ENCODE assay signal across 1 cellular context in the genomic region with DNA sequence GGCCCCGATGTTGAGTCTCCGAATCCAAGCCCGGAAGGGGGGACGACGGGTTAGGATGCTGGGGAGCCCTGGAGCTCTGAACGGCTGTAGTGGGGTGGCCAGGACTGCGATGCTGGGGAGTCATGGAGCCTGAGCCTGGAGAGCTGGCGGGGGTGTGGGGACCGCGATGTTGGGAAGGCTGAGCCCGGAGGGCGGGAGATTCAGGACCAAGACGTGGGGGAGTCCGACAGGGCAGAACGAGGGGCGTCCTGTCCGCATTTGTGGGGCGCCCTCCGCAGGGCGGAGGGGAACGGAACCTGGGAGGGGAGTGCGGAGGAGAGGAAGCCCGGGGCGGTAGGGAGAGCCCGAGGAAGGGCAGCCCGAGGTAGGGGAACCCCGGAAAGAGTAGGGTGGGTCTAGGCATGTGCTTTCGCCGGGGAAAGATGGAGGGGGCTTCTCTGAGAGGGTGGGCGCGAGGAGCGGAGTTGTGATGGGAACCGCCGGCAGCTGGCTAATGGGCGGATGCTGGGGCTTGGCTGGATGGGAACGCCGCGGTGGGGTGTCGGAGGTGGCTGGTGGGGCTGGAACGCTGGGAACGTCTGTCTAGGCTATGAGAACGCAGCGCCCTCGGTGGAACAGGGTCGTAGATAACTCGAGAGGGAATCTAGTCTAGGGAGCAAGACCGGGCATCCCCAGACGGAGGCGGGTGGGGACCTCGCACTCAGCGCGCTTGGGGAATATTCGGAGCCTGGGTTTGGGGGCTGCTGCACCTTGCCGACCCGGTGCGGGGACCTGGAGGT.
TF ChIP-seq lines count a peak whose summit lies in the region.

No MANE protein-coding gene starts in this region.

TF ChIP-seq in HepG2, 621 proteins besides CTCF, POLR2A, EP300 and RAD21 (continued from another document and continues in another):
- TF ChIP-seq, protein P1, sequence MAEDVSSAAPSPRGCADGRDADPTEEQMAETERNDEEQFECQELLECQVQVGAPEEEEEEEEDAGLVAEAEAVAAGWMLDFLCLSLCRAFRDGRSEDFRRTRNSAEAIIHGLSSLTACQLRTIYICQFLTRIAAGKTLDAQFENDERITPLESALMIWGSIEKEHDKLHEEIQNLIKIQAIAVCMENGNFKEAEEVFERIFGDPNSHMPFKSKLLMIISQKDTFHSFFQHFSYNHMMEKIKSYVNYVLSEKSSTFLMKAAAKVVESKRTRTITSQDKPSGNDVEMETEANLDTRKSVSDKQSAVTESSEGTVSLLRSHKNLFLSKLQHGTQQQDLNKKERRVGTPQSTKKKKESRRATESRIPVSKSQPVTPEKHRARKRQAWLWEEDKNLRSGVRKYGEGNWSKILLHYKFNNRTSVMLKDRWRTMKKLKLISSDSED (CRISPR knock-in tag; IDR thresholded peaks at IDR 0.05): 0 out of 2 replicates have a peak, but pooled peaks have one; percentile 19
- TF ChIP-seq ZNF263 (CRISPR knock-in tag; IDR thresholded peaks at IDR 0.05): peak; percentile 10; the same call in 1 of the 2 replicates
- TF ChIP-seq HNF4A (CRISPR knock-in tag; IDR thresholded peaks at IDR 0.05): no peak
- 0 out of 2 replicates have a peak, but pooled peaks have one; percentile 8 for TF ChIP-seq ZBTB7B (CRISPR knock-in tag; IDR thresholded peaks at IDR 0.05)
- TF ChIP-seq, protein P2, sequence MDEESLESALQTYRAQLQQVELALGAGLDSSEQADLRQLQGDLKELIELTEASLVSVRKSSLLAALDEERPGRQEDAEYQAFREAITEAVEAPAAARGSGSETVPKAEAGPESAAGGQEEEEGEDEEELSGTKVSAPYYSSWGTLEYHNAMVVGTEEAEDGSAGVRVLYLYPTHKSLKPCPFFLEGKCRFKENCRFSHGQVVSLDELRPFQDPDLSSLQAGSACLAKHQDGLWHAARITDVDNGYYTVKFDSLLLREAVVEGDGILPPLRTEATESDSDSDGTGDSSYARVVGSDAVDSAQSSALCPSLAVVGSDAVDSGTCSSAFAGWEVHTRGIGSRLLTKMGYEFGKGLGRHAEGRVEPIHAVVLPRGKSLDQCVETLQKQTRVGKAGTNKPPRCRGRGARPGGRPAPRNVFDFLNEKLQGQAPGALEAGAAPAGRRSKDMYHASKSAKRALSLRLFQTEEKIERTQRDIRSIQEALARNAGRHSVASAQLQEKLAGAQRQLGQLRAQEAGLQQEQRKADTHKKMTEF (CRISPR knock-in tag; IDR thresholded peaks at IDR 0.05): peak; percentile 9; the same call in 1 of the 2 replicates
- 0 out of 2 replicates have a peak, but pooled peaks have one; percentile 31 for TF ChIP-seq ZNF333 (CRISPR knock-in tag; IDR thresholded peaks at IDR 0.05; ENCODE audit: borderline replicate concordance)
- TF ChIP-seq ZNF737 (CRISPR knock-in tag; IDR thresholded peaks at IDR 0.05; ENCODE audit: borderline replicate concordance): 0 out of 2 replicates have a peak, but pooled peaks have one; percentile 85
- no peak for TF ChIP-seq CBFB (CRISPR knock-in tag; IDR thresholded peaks at IDR 0.05)
- TF ChIP-seq ZNF761 (CRISPR knock-in tag; conservative IDR thresholded peaks at IDR 0.05): peak; percentile 40; the same call in 1 of the 2 replicates
- no peak for TF ChIP-seq NCOR1 (IDR thresholded peaks at IDR 0.05; ENCODE audit: borderline replicate concordance, low read length)
- TF ChIP-seq, protein P3, sequence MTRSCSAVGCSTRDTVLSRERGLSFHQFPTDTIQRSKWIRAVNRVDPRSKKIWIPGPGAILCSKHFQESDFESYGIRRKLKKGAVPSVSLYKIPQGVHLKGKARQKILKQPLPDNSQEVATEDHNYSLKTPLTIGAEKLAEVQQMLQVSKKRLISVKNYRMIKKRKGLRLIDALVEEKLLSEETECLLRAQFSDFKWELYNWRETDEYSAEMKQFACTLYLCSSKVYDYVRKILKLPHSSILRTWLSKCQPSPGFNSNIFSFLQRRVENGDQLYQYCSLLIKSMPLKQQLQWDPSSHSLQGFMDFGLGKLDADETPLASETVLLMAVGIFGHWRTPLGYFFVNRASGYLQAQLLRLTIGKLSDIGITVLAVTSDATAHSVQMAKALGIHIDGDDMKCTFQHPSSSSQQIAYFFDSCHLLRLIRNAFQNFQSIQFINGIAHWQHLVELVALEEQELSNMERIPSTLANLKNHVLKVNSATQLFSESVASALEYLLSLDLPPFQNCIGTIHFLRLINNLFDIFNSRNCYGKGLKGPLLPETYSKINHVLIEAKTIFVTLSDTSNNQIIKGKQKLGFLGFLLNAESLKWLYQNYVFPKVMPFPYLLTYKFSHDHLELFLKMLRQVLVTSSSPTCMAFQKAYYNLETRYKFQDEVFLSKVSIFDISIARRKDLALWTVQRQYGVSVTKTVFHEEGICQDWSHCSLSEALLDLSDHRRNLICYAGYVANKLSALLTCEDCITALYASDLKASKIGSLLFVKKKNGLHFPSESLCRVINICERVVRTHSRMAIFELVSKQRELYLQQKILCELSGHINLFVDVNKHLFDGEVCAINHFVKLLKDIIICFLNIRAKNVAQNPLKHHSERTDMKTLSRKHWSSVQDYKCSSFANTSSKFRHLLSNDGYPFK (CRISPR knock-in tag; IDR thresholded peaks at IDR 0.05; ENCODE audit: borderline replicate concordance): peak; percentile 77
- TF ChIP-seq PITX1 (CRISPR knock-in tag; IDR thresholded peaks at IDR 0.05): 0 out of 2 replicates have a peak, but pooled peaks have one; percentile 9
- 0 out of 2 replicates have a peak, but pooled peaks have one; percentile 11 for TF ChIP-seq GATAD2A (CRISPR knock-in tag; IDR thresholded peaks at IDR 0.05)
- peak; percentile 39; the same call in 1 of the 2 replicates for TF ChIP-seq ZNF747 (CRISPR knock-in tag; IDR thresholded peaks at IDR 0.05; ENCODE audit: borderline replicate concordance)
- TF ChIP-seq ZNF83 (CRISPR knock-in tag; IDR thresholded peaks at IDR 0.05; ENCODE audit: borderline replicate concordance): 0 out of 2 replicates have a peak, but pooled peaks have one; percentile 29
- TF ChIP-seq HCFC1 (IDR thresholded peaks at IDR 0.05; ENCODE audit: low read depth, low read length): no peak
- TF ChIP-seq ZNF264 (CRISPR knock-in tag; IDR thresholded peaks at IDR 0.05): no peak
- 0 out of 2 replicates have a peak, but pooled peaks have one; percentile 9 for TF ChIP-seq MYC (CRISPR knock-in tag; IDR thresholded peaks at IDR 0.05; ENCODE audit: borderline replicate concordance)
- TF ChIP-seq, protein P4, sequence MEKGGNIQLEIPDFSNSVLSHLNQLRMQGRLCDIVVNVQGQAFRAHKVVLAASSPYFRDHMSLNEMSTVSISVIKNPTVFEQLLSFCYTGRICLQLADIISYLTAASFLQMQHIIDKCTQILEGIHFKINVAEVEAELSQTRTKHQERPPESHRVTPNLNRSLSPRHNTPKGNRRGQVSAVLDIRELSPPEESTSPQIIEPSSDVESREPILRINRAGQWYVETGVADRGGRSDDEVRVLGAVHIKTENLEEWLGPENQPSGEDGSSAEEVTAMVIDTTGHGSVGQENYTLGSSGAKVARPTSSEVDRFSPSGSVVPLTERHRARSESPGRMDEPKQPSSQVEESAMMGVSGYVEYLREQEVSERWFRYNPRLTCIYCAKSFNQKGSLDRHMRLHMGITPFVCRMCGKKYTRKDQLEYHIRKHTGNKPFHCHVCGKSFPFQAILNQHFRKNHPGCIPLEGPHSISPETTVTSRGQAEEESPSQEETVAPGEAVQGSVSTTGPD (CRISPR knock-in tag; IDR thresholded peaks at IDR 0.05): no peak; the same call in 1 of the 2 replicates
- TF ChIP-seq GPN1 (CRISPR knock-in tag; IDR thresholded peaks at IDR 0.05; ENCODE audit: borderline replicate concordance): no peak
- TF ChIP-seq, protein P5, sequence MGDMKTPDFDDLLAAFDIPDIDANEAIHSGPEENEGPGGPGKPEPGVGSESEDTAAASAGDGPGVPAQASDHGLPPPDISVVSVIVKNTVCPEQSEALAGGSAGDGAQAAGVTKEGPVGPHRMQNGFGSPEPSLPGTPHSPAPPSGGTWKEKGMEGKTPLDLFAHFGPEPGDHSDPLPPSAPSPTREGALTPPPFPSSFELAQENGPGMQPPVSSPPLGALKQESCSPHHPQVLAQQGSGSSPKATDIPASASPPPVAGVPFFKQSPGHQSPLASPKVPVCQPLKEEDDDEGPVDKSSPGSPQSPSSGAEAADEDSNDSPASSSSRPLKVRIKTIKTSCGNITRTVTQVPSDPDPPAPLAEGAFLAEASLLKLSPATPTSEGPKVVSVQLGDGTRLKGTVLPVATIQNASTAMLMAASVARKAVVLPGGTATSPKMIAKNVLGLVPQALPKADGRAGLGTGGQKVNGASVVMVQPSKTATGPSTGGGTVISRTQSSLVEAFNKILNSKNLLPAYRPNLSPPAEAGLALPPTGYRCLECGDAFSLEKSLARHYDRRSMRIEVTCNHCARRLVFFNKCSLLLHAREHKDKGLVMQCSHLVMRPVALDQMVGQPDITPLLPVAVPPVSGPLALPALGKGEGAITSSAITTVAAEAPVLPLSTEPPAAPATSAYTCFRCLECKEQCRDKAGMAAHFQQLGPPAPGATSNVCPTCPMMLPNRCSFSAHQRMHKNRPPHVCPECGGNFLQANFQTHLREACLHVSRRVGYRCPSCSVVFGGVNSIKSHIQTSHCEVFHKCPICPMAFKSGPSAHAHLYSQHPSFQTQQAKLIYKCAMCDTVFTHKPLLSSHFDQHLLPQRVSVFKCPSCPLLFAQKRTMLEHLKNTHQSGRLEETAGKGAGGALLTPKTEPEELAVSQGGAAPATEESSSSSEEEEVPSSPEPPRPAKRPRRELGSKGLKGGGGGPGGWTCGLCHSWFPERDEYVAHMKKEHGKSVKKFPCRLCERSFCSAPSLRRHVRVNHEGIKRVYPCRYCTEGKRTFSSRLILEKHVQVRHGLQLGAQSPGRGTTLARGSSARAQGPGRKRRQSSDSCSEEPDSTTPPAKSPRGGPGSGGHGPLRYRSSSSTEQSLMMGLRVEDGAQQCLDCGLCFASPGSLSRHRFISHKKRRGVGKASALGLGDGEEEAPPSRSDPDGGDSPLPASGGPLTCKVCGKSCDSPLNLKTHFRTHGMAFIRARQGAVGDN (CRISPR knock-in tag; IDR thresholded peaks at IDR 0.05): peak; percentile 79
- 0 out of 2 replicates have a peak, but pooled peaks have one; percentile 55 for TF ChIP-seq NFE2L1 (CRISPR knock-in tag; IDR thresholded peaks at IDR 0.05; ENCODE audit: borderline replicate concordance)
- no peak for TF ChIP-seq SMAD3 (CRISPR knock-in tag; IDR thresholded peaks at IDR 0.05)
- no peak for TF ChIP-seq ZSCAN12 (CRISPR knock-in tag; IDR thresholded peaks at IDR 0.05)
- 0 out of 2 replicates have a peak, but pooled peaks have one; percentile 40 for TF ChIP-seq ZNF879 (CRISPR knock-in tag; IDR thresholded peaks at IDR 0.05)
- TF ChIP-seq, protein P6, sequence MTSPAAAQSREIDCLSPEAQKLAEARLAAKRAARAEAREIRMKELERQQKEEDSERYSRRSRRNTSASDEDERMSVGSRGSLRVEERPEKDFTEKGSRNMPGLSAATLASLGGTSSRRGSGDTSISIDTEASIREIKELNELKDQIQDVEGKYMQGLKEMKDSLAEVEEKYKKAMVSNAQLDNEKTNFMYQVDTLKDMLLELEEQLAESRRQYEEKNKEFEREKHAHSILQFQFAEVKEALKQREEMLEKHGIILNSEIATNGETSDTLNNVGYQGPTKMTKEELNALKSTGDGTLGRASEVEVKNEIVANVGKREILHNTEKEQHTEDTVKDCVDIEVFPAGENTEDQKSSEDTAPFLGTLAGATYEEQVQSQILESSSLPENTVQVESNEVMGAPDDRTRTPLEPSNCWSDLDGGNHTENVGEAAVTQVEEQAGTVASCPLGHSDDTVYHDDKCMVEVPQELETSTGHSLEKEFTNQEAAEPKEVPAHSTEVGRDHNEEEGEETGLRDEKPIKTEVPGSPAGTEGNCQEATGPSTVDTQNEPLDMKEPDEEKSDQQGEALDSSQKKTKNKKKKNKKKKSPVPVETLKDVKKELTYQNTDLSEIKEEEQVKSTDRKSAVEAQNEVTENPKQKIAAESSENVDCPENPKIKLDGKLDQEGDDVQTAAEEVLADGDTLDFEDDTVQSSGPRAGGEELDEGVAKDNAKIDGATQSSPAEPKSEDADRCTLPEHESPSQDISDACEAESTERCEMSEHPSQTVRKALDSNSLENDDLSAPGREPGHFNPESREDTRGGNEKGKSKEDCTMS (CRISPR knock-in tag; conservative IDR thresholded peaks at IDR 0.05): 0 out of 2 replicates have a peak, but pooled peaks have one; percentile 18
- TF ChIP-seq KAT7 (CRISPR knock-in tag; IDR thresholded peaks at IDR 0.05; ENCODE audit: borderline replicate concordance): no peak
